Comparison of ENCODE assay signal across 10 cellular contexts in the genomic region with DNA sequence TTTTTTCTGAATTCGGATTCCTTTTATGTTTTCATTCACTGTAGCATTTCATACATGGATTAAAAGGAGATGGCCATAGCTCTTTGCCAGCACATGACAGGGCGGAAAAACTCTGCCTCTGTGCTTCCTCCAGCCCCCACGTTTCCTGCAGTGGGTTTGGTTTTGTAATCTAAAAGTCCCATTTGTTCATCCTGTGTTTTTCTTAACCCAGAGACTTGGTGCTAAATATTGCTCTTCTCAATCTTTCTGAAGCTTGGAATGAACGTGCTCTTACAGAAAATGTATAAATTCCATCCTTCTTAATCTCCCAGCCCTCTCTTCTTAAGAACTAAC.
DNase-seq lines count a peak whose midpoint lies in the region; ATAC-seq and TF ChIP-seq lines count a peak whose summit lies in the region.
"Had no signal": no experiment of that assay in that cellular context is flagged by ENCODE, and none has a peak within 500 bp of the region (broad histone marks: within the 10 kb centered on the region; RNA-seq: fewer than 3 reads in every experiment).

No MANE protein-coding gene starts in this region.

- H3K4me1 ChIP-seq in CD4-positive, CD25-positive, alpha-beta regulatory T cell (ENCODE audit: control insufficient read depth, insufficient read depth, low read length, poor library complexity, severe bottlenecking), result peaks cover 24% of the 10 kb centered on the region
- peaks cover 46 to 52% of the 10 kb centered on the region in 2 experiments for H3K4me1 ChIP-seq in neutrophil (ENCODE audit: control insufficient read depth in 1 of 2, insufficient read depth in 1 of 2, low read depth in 1 of 2, low read length in 1 of 2)

- no peak for TF ChIP-seq CTCF in brain microvascular endothelial cell (IDR thresholded peaks at IDR 0.05; ENCODE audit: low read depth, low read length, missing control alignments)
- no peak for TF ChIP-seq CTCF in neutrophil (IDR thresholded peaks at IDR 0.05)

- peaks cover 46% of the 10 kb centered on the region for H3K36me3 Mint-ChIP-seq in CD4-positive, CD25-positive, alpha-beta regulatory T cell

- in situ Hi-C loops in brain microvascular endothelial cell (cut with HindIII; ENCODE audit: low pct_ligation_motif_present, low sequenced_read_pairs), result no loop called here

- H3K27ac Mint-ChIP-seq in CD4-positive, CD25-positive, alpha-beta regulatory T cell, result peak overlapping the region; percentile 75 to 88 (median 87)

- H3K27ac ChIP-seq in CD4-positive, CD25-positive, alpha-beta regulatory T cell (ENCODE audit: insufficient read depth, low read length, poor library complexity, severe bottlenecking), result peak overlapping the region; percentile 37
- H3K27ac ChIP-seq in SK-N-MC (0 out of 2 replicates have a peak overlapping the region, but pooled peaks have one; percentile 46), brain microvascular endothelial cell (no peak overlapping the region), neutrophil (peak overlapping the region; percentile 73)

- DNase-seq in CD4-positive, CD25-positive, alpha-beta regulatory T cell, result peak in 1 of 3 donors; percentile 35
- DNase-seq in SK-N-MC (ENCODE audit: low read depth, low spot score), result no peak
- peak; percentile 15 for DNase-seq in brain microvascular endothelial cell
- DNase-seq in cerebellum (ENCODE audit: low spot score), result no peak
- DNase-seq in NCI-H748 (lab: John Stamatoyannopoulos, UW; ENCODE audit: unreplicated experiment), result no peak
- no peak for DNase-seq in epidermal melanocyte (ENCODE audit: insufficient read length, low spot score)
- DNase-seq: effector CD4-positive, alpha-beta T cell; mucosa of descending colon had no signal

- peak overlapping the region; percentile 7 to 64 (median 21) for H3K4me3 Mint-ChIP-seq in CD4-positive, CD25-positive, alpha-beta regulatory T cell

- no peaks in the 10 kb centered on the region for H3K9me3 ChIP-seq in CD4-positive, CD25-positive, alpha-beta regulatory T cell (ENCODE audit: control insufficient read depth in 2 of 2, low read length in 2 of 2)
- H3K9me3 ChIP-seq in SK-N-MC (ENCODE audit: low read depth, low read length) (no peaks in the 10 kb centered on the region), neutrophil (no peaks in the 10 kb centered on the region)
- H3K9me3 ChIP-seq: mucosa of descending colon had no signal

- ATAC-seq in CD4-positive, CD25-positive, alpha-beta regulatory T cell (ENCODE audit: low read depth in 2 of 2), result peak in 1 of 2 donors; percentile 43
- no peak for ATAC-seq in GM21786 (IDR thresholded peaks at IDR 0.05; ENCODE audit: unreplicated experiment)

- no peaks in the 10 kb centered on the region for H3K27me3 Mint-ChIP-seq in CD4-positive, CD25-positive, alpha-beta regulatory T cell

- no peak overlapping the region for H3K9ac ChIP-seq in SK-N-MC (ENCODE audit: insufficient read length)

- H3K9me3 Mint-ChIP-seq in CD4-positive, CD25-positive, alpha-beta regulatory T cell, result no peaks in the 10 kb centered on the region

- H3K4me3 ChIP-seq in CD4-positive, CD25-positive, alpha-beta regulatory T cell (ENCODE audit: low read depth, low read length), result peak overlapping the region; percentile 34
- no peak overlapping the region for H3K4me3 ChIP-seq in SK-N-MC
- H3K4me3 ChIP-seq in brain microvascular endothelial cell (ENCODE audit: low read depth, low read length), result no peak overlapping the region
- H3K4me3 ChIP-seq in neutrophil (ENCODE audit: low read depth in 1 of 2, low read length in 1 of 2), result no peak overlapping the region
- H3K4me3 ChIP-seq: mucosa of descending colon had no signal

- H3K27me3 ChIP-seq in CD4-positive, CD25-positive, alpha-beta regulatory T cell (ENCODE audit: control insufficient read depth, insufficient read depth, low read length), result no peaks in the 10 kb centered on the region
- H3K27me3 ChIP-seq in brain microvascular endothelial cell (replicated peaks) (no peaks in the 10 kb centered on the region), neutrophil (no peaks in the 10 kb centered on the region)

- H3K36me3 ChIP-seq in CD4-positive, CD25-positive, alpha-beta regulatory T cell (ENCODE audit: control insufficient read depth, insufficient read depth, low read length), result peaks cover 76% of the 10 kb centered on the region
- H3K36me3 ChIP-seq in SK-N-MC (ENCODE audit: insufficient read depth, low read length) (peaks cover 82% of the 10 kb centered on the region), brain microvascular endothelial cell (replicated peaks) (peaks cover 22% of the 10 kb centered on the region), neutrophil (peaks cover 43% of the 10 kb centered on the region)

- peaks cover 40 to 65% (median 52%) of the 10 kb centered on the region in 4 donors for H3K4me1 Mint-ChIP-seq in CD4-positive, CD25-positive, alpha-beta regulatory T cell
